In the genomic region with DNA sequence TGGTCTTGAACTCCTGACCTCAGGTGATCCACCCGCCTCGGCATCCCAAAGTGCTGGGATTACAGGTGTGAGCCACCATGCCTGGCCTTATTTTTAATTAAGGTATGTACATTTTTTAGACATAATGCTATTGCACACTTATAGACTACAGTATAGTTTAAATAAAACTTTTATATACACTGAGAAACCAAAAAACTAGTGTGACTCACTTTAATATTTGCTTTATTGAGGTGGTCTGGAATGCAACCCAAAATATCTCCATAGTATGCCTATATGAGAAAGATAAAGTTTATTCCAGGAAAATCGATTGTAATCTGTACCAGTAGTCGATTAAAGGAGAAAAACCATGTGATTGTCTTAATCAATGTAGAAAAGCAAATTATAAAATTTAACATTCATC, we compare ENCODE assay signal across 37 cellular contexts.
"Had no signal": no experiment of that assay in that cellular context is flagged by ENCODE, and none has a peak within 500 bp of the region (broad histone marks: within the 10 kb centered on the region; RNA-seq: fewer than 3 reads in every experiment).

No MANE protein-coding gene starts in this region.

- H3K9me3 Mint-ChIP-seq: activated naive CD4-positive, alpha-beta T cell treated with anti-CD3 and anti-CD28 coated beads for 36 hours; activated naive CD4-positive, alpha-beta T cell treated with anti-CD3 and anti-CD28 coated beads, Interleukin-2, amount 10 ng/mL, durations not matched to agents 7 days and 5 days; activated naive CD4-positive, alpha-beta T cell treated with anti-CD3 and anti-CD28 coated beads, Interleukin-2, amount 50 U/mL, for 24 hours; activated naive CD4-positive, alpha-beta T cell treated with anti-CD3 and anti-CD28 coated beads, Interleukin-2, amount 50 U/mL, for 72 hours; activated naive CD8-positive, alpha-beta T cell treated with anti-CD3 and anti-CD28 coated beads for 36 hours; activated naive CD8-positive, alpha-beta T cell treated with anti-CD3 and anti-CD28 coated beads, Interleukin-2, amount 50 U/mL, for 24 hours; activated T-cell treated with anti-CD3 and anti-CD28 coated beads, Interleukin-2, amount 50 U/mL, for 24 hours; activated T-cell treated with anti-CD3 and anti-CD28 coated beads, Interleukin-2, amount 50 U/mL, for 4 hours; activated T-cell treated with anti-CD3 and anti-CD28 coated beads, Interleukin-2, amount 50 U/mL, for 72 hours; activated T-helper 1 cell treated with anti-CD3 and anti-CD28 coated beads, Interleukin-12 subunit alpha, Interleukin-12 subunit beta, Interleukin-2, Interleukin-4 antibody, amounts not matched to agents 30 ng/mL and 10 ng/mL and 1 ng/mL, durations not matched to agents 14 hours and 24 hours and 36 hours; activated T-helper 17 cell treated with anti-CD3 and anti-CD28 coated beads, Interleukin-2, amount 50 U/mL, for 72 hours; activated T-helper 2 cell treated with anti-CD3 and anti-CD28 coated beads, Interferon-gamma antibody, Interleukin-2, Interleukin-4, amounts not matched to agents 10 μg/mL and 5 μg/mL and 100 μg/mL, durations not matched to agents 14 hours and 24 hours and 36 hours; central memory CD8-positive, alpha-beta T cell had no signal

- H3K4me3 Mint-ChIP-seq: activated naive CD4-positive, alpha-beta T cell treated with anti-CD3 and anti-CD28 coated beads for 36 hours; activated naive CD4-positive, alpha-beta T cell treated with anti-CD3 and anti-CD28 coated beads, Interleukin-2, amount 10 ng/mL, durations not matched to agents 7 days and 5 days; activated naive CD8-positive, alpha-beta T cell; activated naive CD8-positive, alpha-beta T cell treated with anti-CD3 and anti-CD28 coated beads for 36 hours; activated naive CD8-positive, alpha-beta T cell treated with anti-CD3 and anti-CD28 coated beads, Interleukin-2, amount 10 ng/mL, durations not matched to agents 7 days and 5 days; activated naive CD8-positive, alpha-beta T cell treated with anti-CD3 and anti-CD28 coated beads, Interleukin-2, amount 50 U/mL, for 24 hours; activated T-cell treated with anti-CD3 and anti-CD28 coated beads, Interleukin-2, amount 50 U/mL, for 24 hours; activated T-cell treated with anti-CD3 and anti-CD28 coated beads, Interleukin-2, amount 50 U/mL, for 4 hours; activated T-cell treated with anti-CD3 and anti-CD28 coated beads, Interleukin-2, amount 50 U/mL, for 72 hours; activated T-helper 1 cell treated with anti-CD3 and anti-CD28 coated beads, Interleukin-12 subunit alpha, Interleukin-12 subunit beta, Interleukin-2, Interleukin-4 antibody, amounts not matched to agents 30 ng/mL and 10 ng/mL and 1 ng/mL, durations not matched to agents 14 hours and 24 hours and 36 hours; activated T-helper 17 cell treated with anti-CD3 and anti-CD28 coated beads, Interleukin-2, amount 50 U/mL, for 72 hours; brain; central memory CD8-positive, alpha-beta T cell had no signal

- H3K36me3 Mint-ChIP-seq: activated naive CD4-positive, alpha-beta T cell treated with anti-CD3 and anti-CD28 coated beads, Interleukin-2, amount 10 ng/mL, durations not matched to agents 7 days and 5 days; activated naive CD4-positive, alpha-beta T cell treated with anti-CD3 and anti-CD28 coated beads, Interleukin-2, amount 50 U/mL, for 24 hours; activated naive CD4-positive, alpha-beta T cell treated with anti-CD3 and anti-CD28 coated beads, Interleukin-2, amount 50 U/mL, for 72 hours; activated naive CD8-positive, alpha-beta T cell treated with anti-CD3 and anti-CD28 coated beads for 36 hours; activated naive CD8-positive, alpha-beta T cell treated with anti-CD3 and anti-CD28 coated beads, Interleukin-2, amount 10 ng/mL, durations not matched to agents 7 days and 5 days; brain had no signal

- H3K9me3 ChIP-seq: adrenal gland, ascending aorta, body of pancreas, breast epithelium had no signal

- H3K4me1 Mint-ChIP-seq: activated naive CD8-positive, alpha-beta T cell treated with anti-CD3 and anti-CD28 coated beads, Interleukin-2, amount 10 ng/mL, durations not matched to agents 7 days and 5 days; activated T-helper 17 cell treated with anti-CD3 and anti-CD28 coated beads, Interleukin-2, amount 50 U/mL, for 72 hours had no signal

- ATAC-seq: activated naive CD4-positive, alpha-beta T cell treated with anti-CD3 and anti-CD28 coated beads, Interleukin-2, amount 50 U/mL, for 72 hours; activated naive CD8-positive, alpha-beta T cell treated with anti-CD3 and anti-CD28 coated beads, Interleukin-2, amount 50 U/mL, for 24 hours; activated T-cell treated with anti-CD3 and anti-CD28 coated beads, Interleukin-2, amount 50 U/mL, for 4 hours; activated T-cell treated with anti-CD3 and anti-CD28 coated beads, Interleukin-2, amount 50 U/mL, for 72 hours; activated T-helper 17 cell treated with anti-CD3 and anti-CD28 coated beads, Interleukin-2, amount 50 U/mL, for 72 hours; body of pancreas had no signal

- H3K4me3 ChIP-seq: adrenal gland, ascending aorta, body of pancreas, breast epithelium, cardiac muscle cell had no signal

- H3K27me3 ChIP-seq: adrenal gland, ascending aorta, body of pancreas, brain microvascular endothelial cell, breast epithelium, cardiac muscle cell had no signal

- H3K36me3 ChIP-seq: adrenal gland, ascending aorta, brain microvascular endothelial cell, breast epithelium, cardiac muscle cell had no signal

- H3K27me3 Mint-ChIP-seq: activated naive CD4-positive, alpha-beta T cell treated with anti-CD3 and anti-CD28 coated beads, Interleukin-2, amount 50 U/mL, for 24 hours; activated naive CD8-positive, alpha-beta T cell; activated naive CD8-positive, alpha-beta T cell treated with anti-CD3 and anti-CD28 coated beads for 36 hours; activated naive CD8-positive, alpha-beta T cell treated with anti-CD3 and anti-CD28 coated beads, Interleukin-2, amount 50 U/mL, for 24 hours; activated T-cell treated with anti-CD3 and anti-CD28 coated beads, Interleukin-2, amount 50 U/mL, for 24 hours; activated T-helper 17 cell treated with anti-CD3 and anti-CD28 coated beads, Interleukin-2, amount 50 U/mL, for 72 hours; central memory CD8-positive, alpha-beta T cell had no signal

- H3K27ac Mint-ChIP-seq: activated naive CD4-positive, alpha-beta T cell treated with anti-CD3 and anti-CD28 coated beads for 36 hours; activated naive CD4-positive, alpha-beta T cell treated with anti-CD3 and anti-CD28 coated beads, Interleukin-2, amount 10 ng/mL, durations not matched to agents 7 days and 5 days; activated naive CD4-positive, alpha-beta T cell treated with anti-CD3 and anti-CD28 coated beads, Interleukin-2, amount 50 U/mL, for 24 hours; activated naive CD4-positive, alpha-beta T cell treated with anti-CD3 and anti-CD28 coated beads, Interleukin-2, amount 50 U/mL, for 72 hours; activated naive CD8-positive, alpha-beta T cell; activated naive CD8-positive, alpha-beta T cell treated with anti-CD3 and anti-CD28 coated beads for 36 hours; activated naive CD8-positive, alpha-beta T cell treated with anti-CD3 and anti-CD28 coated beads, Interleukin-2, amount 10 ng/mL, durations not matched to agents 7 days and 5 days; activated naive CD8-positive, alpha-beta T cell treated with anti-CD3 and anti-CD28 coated beads, Interleukin-2, amount 50 U/mL, for 24 hours; activated T-cell treated with anti-CD3 and anti-CD28 coated beads, Interleukin-2, amount 50 U/mL, for 24 hours; activated T-cell treated with anti-CD3 and anti-CD28 coated beads, Interleukin-2, amount 50 U/mL, for 72 hours; activated T-helper 1 cell treated with anti-CD3 and anti-CD28 coated beads, Interleukin-12 subunit alpha, Interleukin-12 subunit beta, Interleukin-2, Interleukin-4 antibody, amounts not matched to agents 30 ng/mL and 10 ng/mL and 1 ng/mL, durations not matched to agents 14 hours and 24 hours and 36 hours; activated T-helper 17 cell treated with anti-CD3 and anti-CD28 coated beads, Interleukin-2, amount 50 U/mL, for 72 hours; activated T-helper 2 cell treated with anti-CD3 and anti-CD28 coated beads, Interferon-gamma antibody, Interleukin-2, Interleukin-4, amounts not matched to agents 10 μg/mL and 5 μg/mL and 100 μg/mL, durations not matched to agents 14 hours and 24 hours and 36 hours; brain had no signal

- DNase-seq: activated effector memory CD4-positive, alpha-beta T cell treated with anti-CD3 and anti-CD28 coated beads, Interleukin-2, amount 50 U/mL, for 16 hours; activated effector memory CD4-positive, alpha-beta T cell treated with Interleukin-2 at 50 U/mL for 16 hours; activated gamma-delta T cell; activated gamma-delta T cell treated with Interleukin-2 at 50 U/mL for 16 hours; activated naive CD4-positive, alpha-beta T cell; activated naive CD4-positive, alpha-beta T cell treated with anti-CD3 and anti-CD28 coated beads for 36 hours; activated naive CD4-positive, alpha-beta T cell treated with anti-CD3 and anti-CD28 coated beads, Interleukin-2, amount 10 ng/mL, durations not matched to agents 7 days and 5 days; activated naive CD4-positive, alpha-beta T cell treated with anti-CD3 and anti-CD28 coated beads, Interleukin-2, amount 50 U/mL, for 16 hours; activated naive CD4-positive, alpha-beta T cell treated with Interleukin-2 at 50 U/mL for 16 hours; activated naive CD8-positive, alpha-beta T cell treated with anti-CD3 and anti-CD28 coated beads for 36 hours; activated naive CD8-positive, alpha-beta T cell treated with anti-CD3 and anti-CD28 coated beads, Interleukin-2, amount 10 ng/mL, durations not matched to agents 7 days and 5 days; activated naive CD8-positive, alpha-beta T cell treated with anti-CD3 and anti-CD28 coated beads, Interleukin-2, amount 50 U/mL, for 24 hours; activated T-cell treated with anti-CD3 and anti-CD28 coated beads, Interleukin-2, amount 50 U/mL, for 24 hours; activated T-cell treated with anti-CD3 and anti-CD28 coated beads, Interleukin-2, amount 50 U/mL, for 4 hours; activated T-cell treated with anti-CD3 and anti-CD28 coated beads, Interleukin-2, amount 50 U/mL, for 48 hours; activated T-cell treated with anti-CD3 and anti-CD28 coated beads, Interleukin-2, amount 50 U/mL, for 72 hours; amniotic stem cell; amygdala; anterior cingulate cortex; aorta; body of pancreas; brain microvascular endothelial cell; caudate nucleus; central memory CD4-positive, alpha-beta T cell; cerebellar nuclear complex had no signal

- H3K27ac ChIP-seq: adrenal gland, ascending aorta, body of pancreas, brain microvascular endothelial cell, breast epithelium, cardiac muscle cell had no signal
